In genomic region chr5:36168737-36169136, GRCh38 we compare ENCODE assay signal across 19 cellular contexts. TPM values are rescaled to one million over a fixed set of nuclear protein-coding genes. Genes with fewer than 3 reads are reported as not detected.
DNase-seq lines count a peak whose midpoint lies in the region; ATAC-seq, FAIRE-seq and TF ChIP-seq lines count a peak whose summit lies in the region.
"Had no signal": no experiment of that assay in that cellular context is flagged by ENCODE, and none has a peak within 500 bp of the region (broad histone marks: within the 10 kb centered on the region; RNA-seq: fewer than 3 reads in every experiment).

No MANE protein-coding gene starts in this region.

- H3K9me2 ChIP-seq in OCI-LY7 (ENCODE audit: insufficient read depth, low read length): no peaks in the 10 kb centered on the region

- H3K27ac Mint-ChIP-seq in activated CD4-positive, alpha-beta T cell treated with anti-CD3 and anti-CD28 coated beads, Interleukin-2, amount 10 ng/mL, durations not matched to agents 7 days and 5 days: peak overlapping the region; percentile 17
- peak overlapping the region; percentile 61 for H3K27ac Mint-ChIP-seq in activated naive CD8-positive, alpha-beta T cell treated with anti-CD3 and anti-CD28 coated beads, Interleukin-2, amount 10 ng/mL, durations not matched to agents 7 days and 5 days

- no peaks in the 10 kb centered on the region for H3K9me3 Mint-ChIP-seq in activated CD4-positive, alpha-beta T cell treated with anti-CD3 and anti-CD28 coated beads, Interleukin-2, amount 10 ng/mL, durations not matched to agents 7 days and 5 days
- H3K9me3 Mint-ChIP-seq in activated naive CD8-positive, alpha-beta T cell treated with anti-CD3 and anti-CD28 coated beads, Interleukin-2, amount 10 ng/mL, durations not matched to agents 7 days and 5 days: no peaks in the 10 kb centered on the region

- no peaks in the 10 kb centered on the region for H3K27me3 ChIP-seq in smooth muscle cell (ENCODE audit: low read depth)

- H3K9me3 ChIP-seq in smooth muscle cell (replicated peaks; ENCODE audit: low read depth) (no peaks in the 10 kb centered on the region), OCI-LY7 (ENCODE audit: low read length) (no peaks in the 10 kb centered on the region)
- H3K9me3 ChIP-seq: HAP-1 had no signal

- TF ChIP-seq CTCF in smooth muscle cell (IDR thresholded peaks at IDR 0.05; ENCODE audit: borderline replicate concordance, insufficient read depth, poor library complexity, severe bottlenecking): no peak
- TF ChIP-seq CTCF in OCI-LY7 (conservative IDR thresholded peaks at IDR 0.05; ENCODE audit: low read length): no peak

- H4K20me1 ChIP-seq in smooth muscle cell (ENCODE audit: low read depth): peaks cover 14% of the 10 kb centered on the region
- H4K20me1 ChIP-seq in OCI-LY7 (ENCODE audit: insufficient read depth, low read length): no peaks in the 10 kb centered on the region

- no TSS peak for BruUV-seq in OCI-LY7 (replicated peaks; lab: Mats Ljungman, UMichigan)

- H3F3A ChIP-seq in smooth muscle cell (ENCODE audit: low read depth): no peaks in the 10 kb centered on the region

- H3K9ac ChIP-seq in smooth muscle cell (ENCODE audit: low read depth): no peak overlapping the region

- H3K27ac ChIP-seq in smooth muscle cell (ENCODE audit: low read depth): peak overlapping the region; percentile 42
- no peak overlapping the region for H3K27ac ChIP-seq in OCI-LY7 (ENCODE audit: low read depth, low read length, poor library complexity, severe bottlenecking)
- H3K27ac ChIP-seq: HL-60 had no signal

- H3K27me3 Mint-ChIP-seq in activated CD4-positive, alpha-beta T cell treated with anti-CD3 and anti-CD28 coated beads, Interleukin-2, amount 10 ng/mL, durations not matched to agents 7 days and 5 days: no peaks in the 10 kb centered on the region
- H3K27me3 Mint-ChIP-seq in activated naive CD8-positive, alpha-beta T cell treated with anti-CD3 and anti-CD28 coated beads, Interleukin-2, amount 10 ng/mL, durations not matched to agents 7 days and 5 days: no peaks in the 10 kb centered on the region

- peak; percentile 72 for FAIRE-seq in HTR-8/SVneo (lab: Jason Lieb, UNC)
- FAIRE-seq: G401.6, GM12878 had no signal

- CTCF ChIA-PET in activated CD4-positive, alpha-beta T cell treated with anti-CD3 and anti-CD28 coated beads, Interleukin-2, amount 10 ng/mL, durations not matched to agents 7 days and 5 days (lab: Charles Lee): no interaction called here
- CTCF ChIA-PET in OCI-LY7 (lab: Charles Lee; ENCODE audit: unreplicated experiment): no interaction called here

- no peak for DNase-seq in activated CD4-positive, alpha-beta T cell treated with anti-CD3 and anti-CD28 coated beads, Interleukin-2, amount 10 ng/mL, durations not matched to agents 7 days and 5 days
- no peak for DNase-seq in activated CD4-positive, alpha-beta T cell treated with anti-CD3 and anti-CD28 coated beads for 1 hour
- DNase-seq in HTR-8/SVneo (ENCODE audit: insufficient read length, low spot score) (no peak), smooth muscle cell (lab: John Stamatoyannopoulos, UW; ENCODE audit: unreplicated experiment) (no peak), OCI-LY7 (ENCODE audit: low spot score) (no peak), NCI-H1105 treated with DMSO at 0.1 percent for 48 hours (lab: John Stamatoyannopoulos, UW) (no peak), superior temporal gyrus (ENCODE audit: extremely low spot score) (no peak)
- DNase-seq in activated naive CD8-positive, alpha-beta T cell treated with anti-CD3 and anti-CD28 coated beads, Interleukin-2, amount 10 ng/mL, durations not matched to agents 7 days and 5 days: no peak
- DNase-seq: DND-41; NCI-H1417; NCI-H187 treated with DMSO at 0.1 percent for 48 hours; NCI-H446; NCI-H69; NK-92 treated with Interleukin-12 subunit alpha and Interleukin-12 subunit beta, amount 100 ng/mL, for 24 hours; PC-3 had no signal

- H3K79me2 ChIP-seq in smooth muscle cell (ENCODE audit: low read depth) (peaks cover 23% of the 10 kb centered on the region), OCI-LY7 (ENCODE audit: insufficient read depth, low read depth, low read length) (no peaks in the 10 kb centered on the region; the same call in 1 of the 2 replicates)

- WGBS in smooth muscle cell (ENCODE audit: low lambda C conversion rate): 92% methylated on average over 4 of the region's 4 CpGs

- no peak overlapping the region for H3K4me3 Mint-ChIP-seq in activated CD4-positive, alpha-beta T cell treated with anti-CD3 and anti-CD28 coated beads, Interleukin-2, amount 10 ng/mL, durations not matched to agents 7 days and 5 days
- no peak overlapping the region for H3K4me3 Mint-ChIP-seq in activated naive CD8-positive, alpha-beta T cell treated with anti-CD3 and anti-CD28 coated beads, Interleukin-2, amount 10 ng/mL, durations not matched to agents 7 days and 5 days

- H3K4me2 ChIP-seq in smooth muscle cell (no peak overlapping the region), OCI-LY7 (ENCODE audit: low read length) (no peak overlapping the region)

- H3K4me1 Mint-ChIP-seq in activated CD4-positive, alpha-beta T cell treated with anti-CD3 and anti-CD28 coated beads, Interleukin-2, amount 10 ng/mL, durations not matched to agents 7 days and 5 days: peaks cover 17% of the 10 kb centered on the region
- peaks cover 8% of the 10 kb centered on the region for H3K4me1 Mint-ChIP-seq in activated naive CD8-positive, alpha-beta T cell treated with anti-CD3 and anti-CD28 coated beads, Interleukin-2, amount 10 ng/mL, durations not matched to agents 7 days and 5 days

- H3K36me3 Mint-ChIP-seq in activated CD4-positive, alpha-beta T cell treated with anti-CD3 and anti-CD28 coated beads, Interleukin-2, amount 10 ng/mL, durations not matched to agents 7 days and 5 days (ENCODE audit: low read depth): peaks cover 62% of the 10 kb centered on the region
- H3K36me3 Mint-ChIP-seq in activated naive CD8-positive, alpha-beta T cell treated with anti-CD3 and anti-CD28 coated beads, Interleukin-2, amount 10 ng/mL, durations not matched to agents 7 days and 5 days: peaks cover 36% of the 10 kb centered on the region

- intact Hi-C loops in OCI-LY7 (cut with micrococcal nuclease; ENCODE audit: unreplicated experiment): no loop called here

- H3K4me3 ChIP-seq in smooth muscle cell (no peak overlapping the region), OCI-LY7 (ENCODE audit: low read depth, low read length, poor library complexity, severe bottlenecking) (no peak overlapping the region)
- H3K4me3 ChIP-seq: GM12878, HAP-1 had no signal

- ATAC-seq in activated naive CD8-positive, alpha-beta T cell treated with anti-CD3 and anti-CD28 coated beads, Interleukin-2, amount 10 ng/mL, durations not matched to agents 7 days and 5 days (ENCODE audit: low read depth): no peak
- ATAC-seq: GM12878, PC-3 had no signal

- H3K36me3 ChIP-seq in smooth muscle cell (ENCODE audit: low read depth): peaks cover 32% of the 10 kb centered on the region
- H3K36me3 ChIP-seq in OCI-LY7 (ENCODE audit: insufficient read depth, low read length): peaks cover 100% of the 10 kb centered on the region

- H3K4me1 ChIP-seq in smooth muscle cell (ENCODE audit: low read depth) (no peaks in the 10 kb centered on the region), OCI-LY7 (ENCODE audit: insufficient read depth, low read length, poor library complexity, severe bottlenecking) (no peaks in the 10 kb centered on the region)
- H3K4me1 ChIP-seq: HAP-1 had no signal

- H2AFZ ChIP-seq in smooth muscle cell (ENCODE audit: low read depth) (no peak overlapping the region), OCI-LY7 (ENCODE audit: low read length) (no peak overlapping the region)

- POLR2A ChIA-PET in activated CD4-positive, alpha-beta T cell treated with anti-CD3 and anti-CD28 coated beads, Interleukin-2, amount 10 ng/mL, durations not matched to agents 7 days and 5 days (lab: Charles Lee): no interaction called here
- POLR2A ChIA-PET in activated naive CD8-positive, alpha-beta T cell treated with anti-CD3 and anti-CD28 coated beads, Interleukin-2, amount 10 ng/mL, durations not matched to agents 7 days and 5 days (lab: Charles Lee): interaction anchor here (1.0 kb wide), 1 partner anchor 74 kb away, joined by 3 read pairs; no protein-coding TSS in a partner anchor
- POLR2A ChIA-PET in OCI-LY7 (lab: Charles Lee): interaction anchor here (1.1 to 3.2 kb wide), 2 partner anchors 11 to 16 kb away, joined by 3 to 17 read pairs; partner anchors contain the start of genes LMBRD2 and SKP2

RNA-seq across cellular contexts. Expression of gene SKP2, which starts 16.8 kb away (rescaled TPM):
- 10 to 100 TPM; 43.1 to 43.9 TPM for total RNA-seq in activated CD4-positive, alpha-beta T cell treated with anti-CD3 and anti-CD28 coated beads, Interleukin-2, amount 10 ng/mL, durations not matched to agents 7 days and 5 days
- total RNA-seq in activated naive CD8-positive, alpha-beta T cell treated with anti-CD3 and anti-CD28 coated beads, Interleukin-2, amount 10 ng/mL, durations not matched to agents 7 days and 5 days: 10 to 100 TPM; 40.8 to 49.2 TPM
- total RNA-seq in smooth muscle cell (53.8 and 61.8 TPM in 2 replicates), OCI-LY7 (2022) (74.0 and 81.1 TPM in 2 replicates)
- polyA plus RNA-seq in smooth muscle cell: 38.8 and 42.8 TPM in 2 replicates
- total RNA-seq in OCI-LY7 (2014; rRNA removed; shearing (Covaris generic)): 70.5 and 71.8 TPM in 2 replicates

RNA-seq across cellular contexts. Expression of gene LMBRD2, which starts 17.1 kb away (rescaled TPM):
- 10 to 100 TPM; 12.9 to 16.9 TPM for total RNA-seq in activated CD4-positive, alpha-beta T cell treated with anti-CD3 and anti-CD28 coated beads, Interleukin-2, amount 10 ng/mL, durations not matched to agents 7 days and 5 days
- total RNA-seq in activated naive CD8-positive, alpha-beta T cell treated with anti-CD3 and anti-CD28 coated beads, Interleukin-2, amount 10 ng/mL, durations not matched to agents 7 days and 5 days: 10 to 100 TPM; 13.8 to 14.4 TPM
- total RNA-seq in smooth muscle cell (16.4 and 18.5 TPM in 2 replicates), OCI-LY7 (2022) (18.3 and 23.2 TPM in 2 replicates)
- 2.5 and 5.0 TPM in 2 replicates for polyA plus RNA-seq in smooth muscle cell
- 9.1 and 32.0 TPM in 2 replicates for total RNA-seq in OCI-LY7 (2014; rRNA removed; shearing (Covaris generic))
